In the genomic region with DNA sequence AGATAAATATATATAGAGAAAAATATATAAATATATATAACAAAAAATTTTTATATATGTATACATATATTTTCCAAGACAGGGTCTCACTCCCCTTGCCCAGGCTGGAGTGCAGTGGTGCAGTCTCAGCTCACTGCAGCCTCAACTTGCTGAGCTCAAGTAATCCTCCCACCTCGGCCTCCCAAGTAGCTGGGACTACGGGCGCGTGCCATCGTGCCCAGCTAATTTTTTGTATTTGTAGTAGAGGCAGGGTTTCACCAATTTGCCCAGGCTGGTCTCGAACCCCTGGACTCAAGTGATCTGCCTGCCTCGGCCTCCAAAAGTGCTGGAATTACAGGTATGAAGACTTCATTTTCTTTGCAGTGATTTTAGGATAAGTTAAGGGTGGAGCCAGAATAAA, we compare ENCODE assay signal across 22 cellular contexts. TPM values are rescaled to one million over a fixed set of nuclear protein-coding genes. Genes with fewer than 3 reads are reported as not detected.
"Had no signal": no experiment of that assay in that cellular context is flagged by ENCODE, and none has a peak within 500 bp of the region (broad histone marks: within the 10 kb centered on the region; RNA-seq: fewer than 3 reads in every experiment).

No MANE protein-coding gene starts in this region.

- ATAC-seq: naive thymus-derived CD8-positive, alpha-beta T cell; natural killer cell treated with Interleukin-12 subunit alpha and Interleukin-12 subunit beta and Interleukin-15 and Interleukin-18, amount 100 ng/mL, for 72 hours; psoas muscle; right cardiac atrium; right lobe of liver; stimulated activated effector memory CD8-positive, alpha-beta T cell treated with anti-CD3 and anti-CD28 coated beads, Interleukin-12 subunit alpha, Interleukin-12 subunit beta, amount 100 ng/mL, for 72 hours; stimulated activated naive B cell treated with anti-CD40 and anti-IgM and Interleukin-4, amounts not matched to agents 10 μg/mL and 1 μg/mL and 100 μg/mL, for 72 hours had no signal

- DNase-seq: naive thymus-derived CD8-positive, alpha-beta T cell; nephron progenitor cell; nucleus accumbens; ovary; psoas muscle; right cardiac atrium; right lobe of liver; sigmoid colon; small intestine; stimulated activated CD4-positive, alpha-beta T cell treated with anti-CD3 and anti-CD28 coated beads, Interleukin-15, amount 100 ng/mL, for 24 hours; stimulated activated CD4-positive, alpha-beta T cell treated with anti-CD3 and anti-CD28 coated beads, Interleukin-2, amount 100 ng/mL, for 24 hours; stimulated activated CD4-positive, alpha-beta T cell treated with anti-CD3 and anti-CD28 coated beads, Interleukin-2, amount 100 ng/mL, for 48 hours; stimulated activated CD4-positive, alpha-beta T cell treated with anti-CD3 and anti-CD28 coated beads, Interleukin-4, amount 100 ng/mL, for 24 hours; stimulated activated naive B cell treated with anti-CD40 and anti-IgM and Interleukin-4, amounts not matched to agents 10 μg/mL and 1 μg/mL and 100 μg/mL, for 72 hours; stimulated activated naive CD4-positive, alpha-beta T cell treated with Interleukin-2 at 50 U/mL for 16 hours; stomach; thyroid gland; trophoblast cell; upper lobe of left lung had no signal

RNA-seq across cellular contexts. Expression of a gene that starts 38.9 kb away (rescaled TPM):
- total RNA-seq: natural killer cell treated with Interleukin-12 subunit alpha and Interleukin-12 subunit beta and Interleukin-15 and Interleukin-18, amount 100 ng/mL, for 72 hours had no signal

RNA-seq across cellular contexts. Expression of a gene that starts 47.9 kb away (rescaled TPM):
- total RNA-seq: natural killer cell treated with Interleukin-12 subunit alpha and Interleukin-12 subunit beta and Interleukin-15 and Interleukin-18, amount 100 ng/mL, for 72 hours; renal cortical epithelial cell had no signal
